16 cellular contexts compared by ENCODE assay signal in genomic region chr1:51621841-51622454, GRCh38. TPM values are rescaled to one million over a fixed set of nuclear protein-coding genes. Genes with fewer than 3 reads are reported as not detected.
DNase-seq lines count a peak whose midpoint lies in the region; ATAC-seq and TF ChIP-seq lines count a peak whose summit lies in the region.
"Had no signal": no experiment of that assay in that cellular context is flagged by ENCODE, and none has a peak within 500 bp of the region (broad histone marks: within the 10 kb centered on the region; RNA-seq: fewer than 3 reads in every experiment).

No MANE protein-coding gene starts in this region.

- no peaks in the 10 kb centered on the region for H3K36me3 Mint-ChIP-seq in activated naive CD8-positive, alpha-beta T cell treated with anti-CD3 and anti-CD28 coated beads for 36 hours

- H2AFZ ChIP-seq in mammary epithelial cell (ENCODE audit: low read depth, low read length) = no peak overlapping the region

- TF ChIP-seq CTCF in mammary epithelial cell (conservative IDR thresholded peaks at IDR 0.05 in 1 of 2, IDR thresholded peaks at IDR 0.05 in 1 of 2; ENCODE audit: extremely low read depth in 1 of 2, insufficient read depth in 1 of 2, low read depth in 1 of 2, low read length in 2 of 2) (no peak), neutrophil (IDR thresholded peaks at IDR 0.05) (no peak), brain microvascular endothelial cell (IDR thresholded peaks at IDR 0.05; ENCODE audit: low read depth, low read length, missing control alignments) (no peak)

- intact Hi-C loops in right cardiac atrium (cut with DNase I) = loop anchor here in 1 of 4 donors (10.0 kb wide), 1 partner anchor 123 kb away; no protein-coding TSS in a partner anchor
- intact Hi-C loops in Right ventricle myocardium inferior (cut with DNase I) = loop anchor here (5.0 kb wide), 1 partner anchor 105 kb away; the partner anchor contains the start of gene EPS15
- intact Hi-C loops in mammary epithelial cell (cut with micrococcal nuclease) = no loop called here

- H3K9me3 ChIP-seq in right cardiac atrium (ENCODE audit: control insufficient read depth, low read length) (no peaks in the 10 kb centered on the region), mammary epithelial cell (replicated peaks; ENCODE audit: insufficient read depth, low read length) (no peaks in the 10 kb centered on the region), neutrophil (no peaks in the 10 kb centered on the region)
- H3K9me3 ChIP-seq: spleen had no signal

- peaks cover 31% of the 10 kb centered on the region for H3K4me1 Mint-ChIP-seq in activated naive CD8-positive, alpha-beta T cell treated with anti-CD3 and anti-CD28 coated beads for 36 hours

- no peak overlapping the region for H3K27ac Mint-ChIP-seq in activated naive CD8-positive, alpha-beta T cell treated with anti-CD3 and anti-CD28 coated beads for 36 hours

- in situ Hi-C loops in mammary epithelial cell (cut with MboI; ENCODE audit: low sequenced_read_pairs in 2 of 2) (loop anchor here (10.0 kb wide), 2 partner anchors 143 to 153 kb away; no protein-coding TSS in a partner anchor), brain microvascular endothelial cell (cut with HindIII; ENCODE audit: low pct_ligation_motif_present, low sequenced_read_pairs) (no loop called here)

- H3K4me3 Mint-ChIP-seq in activated naive CD8-positive, alpha-beta T cell treated with anti-CD3 and anti-CD28 coated beads for 36 hours = no peak overlapping the region

- no peak overlapping the region for H3K9ac ChIP-seq in mammary epithelial cell (ENCODE audit: insufficient read depth, low read length)

- dilution Hi-C loops in mammary epithelial cell (cut with HindIII; ENCODE audit: low sequenced_read_pairs) = no loop called here

- no peaks in the 10 kb centered on the region for H4K20me1 ChIP-seq in mammary epithelial cell (ENCODE audit: insufficient read depth, low read length)

- DNase-seq in right cardiac atrium (no peak), Right ventricle myocardium inferior (ENCODE audit: missing footprints) (no peak), mammary epithelial cell (no peak), NCI-H345 (lab: John Stamatoyannopoulos, UW) (no peak), brain microvascular endothelial cell (no peak)
- no peak for DNase-seq in activated naive CD8-positive, alpha-beta T cell treated with anti-CD3 and anti-CD28 coated beads for 36 hours
- DNase-seq: activated naive CD4-positive, alpha-beta T cell; effector CD8-positive, alpha-beta T cell; midbrain; NCI-H1436 treated with DMSO at 0.1 percent for 48 hours; NCI-H524 treated with DMSO at 0.1 percent for 48 hours; spleen; T-helper 1 cell had no signal

- H3K9me3 Mint-ChIP-seq in activated naive CD8-positive, alpha-beta T cell treated with anti-CD3 and anti-CD28 coated beads for 36 hours = no peaks in the 10 kb centered on the region

- H3K27ac ChIP-seq in right cardiac atrium (ENCODE audit: low read length) = peak overlapping the region; percentile 61
- H3K27ac ChIP-seq in mammary epithelial cell (ENCODE audit: insufficient read depth, low read depth, low read length) = peak overlapping the region; percentile 56
- peak overlapping the region; percentile 78 for H3K27ac ChIP-seq in neutrophil
- no peak overlapping the region for H3K27ac ChIP-seq in brain microvascular endothelial cell

- peaks cover 92% of the 10 kb centered on the region for H3K79me2 ChIP-seq in mammary epithelial cell (ENCODE audit: insufficient read depth, low read length)

- H3K4me2 ChIP-seq in mammary epithelial cell (ENCODE audit: insufficient read depth, low read depth, low read length) = peak overlapping the region; percentile 17

- H3K27me3 Mint-ChIP-seq in activated naive CD8-positive, alpha-beta T cell treated with anti-CD3 and anti-CD28 coated beads for 36 hours = no peaks in the 10 kb centered on the region

- H3K36me3 ChIP-seq in mammary epithelial cell (ENCODE audit: insufficient read depth, low read length) (no peaks in the 10 kb centered on the region), neutrophil (no peaks in the 10 kb centered on the region), brain microvascular endothelial cell (replicated peaks) (no peaks in the 10 kb centered on the region)
- H3K36me3 ChIP-seq: spleen had no signal

- 68% methylated on average over 2 of the region's 2 CpGs for WGBS in right cardiac atrium
- WGBS in mammary epithelial cell (ENCODE audit: low coverage, missing lambda C conversion rate) = 91% methylated on average over 2 of the region's 2 CpGs

- BruUV-seq in mammary epithelial cell (replicated peaks; lab: Mats Ljungman, UMichigan) = TSS peak; percentile 87

- no peak overlapping the region for H3K4me3 ChIP-seq in right cardiac atrium (ENCODE audit: low read length)
- H3K4me3 ChIP-seq in mammary epithelial cell (replicated peaks in 1 of 3; ENCODE audit: insufficient read depth in 1 of 3, low read depth in 2 of 3, low read length in 3 of 3) = no peak overlapping the region
- peak overlapping the region in 1 of 2 experiments; percentile 5 for H3K4me3 ChIP-seq in neutrophil (ENCODE audit: low read depth in 1 of 2, low read length in 1 of 2)
- H3K4me3 ChIP-seq in brain microvascular endothelial cell (ENCODE audit: low read depth, low read length) = no peak overlapping the region
- H3K4me3 ChIP-seq: spleen had no signal

- CTCF ChIA-PET in mammary epithelial cell (lab: Charles Lee; ENCODE audit: low non-redundant PET) = no interaction called here

- no peak for ATAC-seq in right cardiac atrium
- no peak for ATAC-seq in Right ventricle myocardium inferior
- ATAC-seq in HG03025 (IDR thresholded peaks at IDR 0.05; ENCODE audit: low FRiP score, unreplicated experiment) = no peak
- ATAC-seq: activated CD4-positive, CD25-positive, alpha-beta regulatory T cell treated with anti-CD3 and anti-CD28 coated beads, Interleukin-2, amount 50 U/mL, for 24 hours had no signal

- peaks cover 4% of the 10 kb centered on the region for H3K4me1 ChIP-seq in right cardiac atrium (ENCODE audit: control insufficient read depth, insufficient read depth, low read length)
- peaks cover 19% of the 10 kb centered on the region for H3K4me1 ChIP-seq in mammary epithelial cell (ENCODE audit: insufficient read depth, low read length)
- H3K4me1 ChIP-seq in neutrophil (ENCODE audit: control insufficient read depth in 1 of 2, insufficient read depth in 1 of 2, low read depth in 1 of 2, low read length in 1 of 2) = peaks cover 56 to 61% of the 10 kb centered on the region in 2 experiments

- H3K27me3 ChIP-seq in right cardiac atrium (ENCODE audit: control insufficient read depth, insufficient read depth) (no peaks in the 10 kb centered on the region), mammary epithelial cell (ENCODE audit: insufficient read depth, low read length) (no peaks in the 10 kb centered on the region), neutrophil (no peaks in the 10 kb centered on the region), brain microvascular endothelial cell (replicated peaks) (no peaks in the 10 kb centered on the region)
- H3K27me3 ChIP-seq: spleen had no signal

RNA-seq across cellular contexts. Expression of gene OSBPL9, which starts 5.1 kb away (rescaled TPM):
- total RNA-seq in right cardiac atrium = 10 to 100 TPM; 55.3 to 68.8 (median 62.2) TPM
- 46.1 TPM for polyA plus RNA-seq in right cardiac atrium
- 45.1 TPM for total RNA-seq in Right ventricle myocardium inferior
- total RNA-seq in mammary epithelial cell = 10 to 100 TPM; 59.0 to 87.5 TPM
- polyA plus RNA-seq in mammary epithelial cell = 42.2 TPM
- polyA minus RNA-seq in mammary epithelial cell = 129 TPM
- 10 to 100 TPM; 52.5 to 55.9 TPM for total RNA-seq in activated naive CD8-positive, alpha-beta T cell treated with anti-CD3 and anti-CD28 coated beads for 36 hours
